ENCODE assay signal across 28 cellular contexts in the genomic region with DNA sequence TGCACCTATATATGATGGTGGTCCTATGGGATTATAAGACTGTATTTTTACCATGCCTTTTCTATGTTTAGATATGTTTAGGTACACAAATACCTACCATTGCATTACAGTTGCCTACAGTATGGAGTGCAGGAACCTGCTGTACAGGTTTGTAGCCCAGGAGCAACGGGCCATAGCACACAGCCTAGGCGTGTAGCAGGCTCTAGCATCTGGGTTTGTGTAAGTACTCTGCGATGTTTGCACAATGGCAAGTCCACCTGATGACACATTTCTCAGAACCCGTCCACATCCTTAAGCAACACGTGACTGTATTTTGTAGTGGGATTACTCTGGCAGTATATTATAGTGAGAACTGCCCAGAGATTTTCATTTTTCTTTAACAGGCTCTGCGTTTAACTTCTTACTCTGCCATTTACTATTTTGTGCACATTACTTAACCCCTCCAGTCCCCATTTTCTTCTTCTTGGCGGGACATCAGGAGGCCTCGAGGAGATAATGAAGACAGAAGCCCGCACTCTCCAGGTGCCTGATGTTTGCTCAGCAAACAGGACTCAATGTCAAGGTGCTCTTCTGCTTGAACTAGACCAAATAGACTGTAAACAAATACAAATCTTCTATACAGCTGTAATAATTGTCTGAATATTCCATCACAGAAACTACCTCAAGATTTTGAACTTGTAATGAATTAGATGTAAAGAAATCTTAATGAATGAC.
DNase-seq lines count a peak whose midpoint lies in the region; ATAC-seq and TF ChIP-seq lines count a peak whose summit lies in the region.
"Had no signal": no experiment of that assay in that cellular context is flagged by ENCODE, and none has a peak within 500 bp of the region (broad histone marks: within the 10 kb centered on the region; RNA-seq: fewer than 3 reads in every experiment).

No MANE protein-coding gene starts in this region.

- H3K9me2 ChIP-seq in Karpas-422 (replicated peaks; ENCODE audit: insufficient read depth, low read length): no peaks in the 10 kb centered on the region
- H3K9me2 ChIP-seq: SK-N-SH had no signal

- H3K4me3 ChIP-seq in breast epithelium (no peak overlapping the region), lung (no peak overlapping the region), Karpas-422 (ENCODE audit: low read length) (no peak overlapping the region)
- H3K4me3 ChIP-seq: BLaER1, esophagus muscularis mucosa, smooth muscle cell, tibial artery had no signal

- no peaks in the 10 kb centered on the region for H3K27me3 ChIP-seq in breast epithelium
- no peaks in the 10 kb centered on the region for H3K27me3 ChIP-seq in lung (ENCODE audit: control insufficient read depth, insufficient read depth)
- no peaks in the 10 kb centered on the region for H3K27me3 ChIP-seq in Karpas-422 (ENCODE audit: low read length)
- H3K27me3 ChIP-seq: esophagus muscularis mucosa, tibial artery had no signal

- peak; percentile 59 for ATAC-seq in lung (ENCODE audit: insufficient read depth, low FRiP score)
- ATAC-seq: activated naive CD4-positive, alpha-beta T cell treated with anti-CD3 and anti-CD28 coated beads, Interleukin-2, amount 50 U/mL, for 72 hours; effector memory CD8-positive, alpha-beta T cell; HCT116; naive thymus-derived CD4-positive, alpha-beta T cell had no signal

- DNase-seq in DMS53 treated with DMSO at 0.1 percent for 48 hours (lab: John Stamatoyannopoulos, UW; ENCODE audit: unreplicated experiment): peak; percentile 89
- peak; percentile 29 for DNase-seq in NCI-H2029 treated with DMSO at 0.1 percent for 48 hours (lab: John Stamatoyannopoulos, UW)
- peak in 1 of 2 donors; percentile 42 for DNase-seq in breast epithelium (ENCODE audit: low spot score in 2 of 2)
- DNase-seq in lung (ENCODE audit: low spot score): peak; percentile 57
- no peak for DNase-seq in Karpas-422
- no peak for DNase-seq in activated naive CD4-positive, alpha-beta T cell treated with anti-CD3 and anti-CD28 coated beads, Interleukin-2, amount 50 U/mL, for 16 hours
- DNase-seq in hepatic stellate cell (ENCODE audit: low spot score): no peak
- DNase-seq: activated CD4-positive, alpha-beta memory T cell treated with anti-CD3 and anti-CD28 coated beads, Interleukin-2, amount 10 ng/mL, durations not matched to agents 7 days and 5 days; activated CD4-positive, CD25-positive, alpha-beta regulatory T cell treated with anti-CD3 and anti-CD28 coated beads, Interleukin-2, amount 50 U/mL, for 72 hours; activated CD8-positive, alpha-beta memory T cell treated with anti-CD3 and anti-CD28 coated beads, Interleukin-2, amount 50 U/mL, for 48 hours; anterior cingulate cortex; caudate nucleus; cortex of kidney; effector memory CD8-positive, alpha-beta T cell; GF-D8; midbrain; naive thymus-derived CD4-positive, alpha-beta T cell; NCI-H187; OCI-M1; SK-N-SH; stimulated activated CD4-positive, alpha-beta T cell treated with anti-CD3 and anti-CD28 coated beads, Interleukin-1b, Interleukin-23, amount 100 ng/mL, for 48 hours; tibial artery had no signal

- TF ChIP-seq POLR2A in breast epithelium (IDR thresholded peaks at IDR 0.05): no peak

- TF ChIP-seq CTCF in breast epithelium (IDR thresholded peaks at IDR 0.05): no peak
- TF ChIP-seq CTCF in lung (IDR thresholded peaks at IDR 0.05; ENCODE audit: control extremely low read depth, extremely low read depth): no peak

- H3K36me3 ChIP-seq in breast epithelium (no peaks in the 10 kb centered on the region), lung (ENCODE audit: control insufficient read depth in 2 of 2, insufficient read depth in 2 of 2, low read length in 2 of 2) (peaks cover 1 to 4% of the 10 kb centered on the region in 2 donors), Karpas-422 (ENCODE audit: insufficient read depth, low read length) (no peaks in the 10 kb centered on the region)
- H3K36me3 ChIP-seq: BLaER1 had no signal

- no peaks in the 10 kb centered on the region for H4K20me1 ChIP-seq in Karpas-422 (ENCODE audit: insufficient read depth, low read depth, low read length)
- H4K20me1 ChIP-seq: BLaER1 had no signal

- H3K4me2 ChIP-seq in Karpas-422 (ENCODE audit: low read depth, low read length, poor library complexity, severe bottlenecking): no peak overlapping the region
- H3K4me2 ChIP-seq: BLaER1, KMS-11, SK-N-SH, smooth muscle cell had no signal

- H3K27ac ChIP-seq in breast epithelium (peak overlapping the region; percentile 10 to 19), lung (ENCODE audit: low read depth in 1 of 2, low read length in 1 of 2) (no peak overlapping the region), Karpas-422 (ENCODE audit: low read length) (no peak overlapping the region)
- H3K27ac ChIP-seq: BLaER1, KMS-11 had no signal

- no peak overlapping the region for H3K9ac ChIP-seq in Karpas-422 (ENCODE audit: low read length)
- H3K9ac ChIP-seq: BLaER1, KMS-11, SK-N-SH had no signal

- intact Hi-C loops in breast epithelium (cut with DNase I; ENCODE audit: low total_unique reads): no loop called here

- H3K79me2 ChIP-seq in Karpas-422 (ENCODE audit: low read length): no peaks in the 10 kb centered on the region

- H2AFZ ChIP-seq in Karpas-422 (ENCODE audit: low read length): no peak overlapping the region

- no peaks in the 10 kb centered on the region for H3K4me1 ChIP-seq in breast epithelium
- H3K4me1 ChIP-seq in lung (ENCODE audit: control insufficient read depth in 2 of 2, insufficient read depth in 2 of 2, low read length in 2 of 2): no peaks in the 10 kb centered on the region
- no peaks in the 10 kb centered on the region for H3K4me1 ChIP-seq in Karpas-422 (ENCODE audit: low read length)

- peaks cover 0 to 7% of the 10 kb centered on the region in 2 donors for H3K9me3 ChIP-seq in breast epithelium
- H3K9me3 ChIP-seq in lung (ENCODE audit: control insufficient read depth in 2 of 2, insufficient read depth in 1 of 2, low read length in 1 of 2): no peaks in the 10 kb centered on the region
- no peaks in the 10 kb centered on the region for H3K9me3 ChIP-seq in Karpas-422 (ENCODE audit: low read length)
- H3K9me3 ChIP-seq: SK-N-SH, tibial artery had no signal

- whole genome bisulfite sequencing in lung, 2 donors: 73 to 82% methylated on average over 9 of the region's 9 CpGs

Comparison
In these comparisons a context has a peak if more than half of its experiments do, and no peak if none do; other contexts are left out.
1. DNase-seq: peak in DMS53 treated with DMSO at 0.1 percent for 48 hours (single experiment), NCI-H2029 treated with DMSO at 0.1 percent for 48 hours (single experiment) and lung (single experiment); none in Karpas-422 (single experiment), activated naive CD4-positive, alpha-beta T cell treated with anti-CD3 and anti-CD28 coated beads, Interleukin-2, amount 50 U/mL, for 16 hours (single experiment) and hepatic stellate cell (single experiment).
2. H3K27ac ChIP-seq: peak in breast epithelium (2 of 2); none in lung (0 of 2) and Karpas-422 (single experiment).